Comparison of ENCODE assay signal across 8 cellular contexts in the genomic region with DNA sequence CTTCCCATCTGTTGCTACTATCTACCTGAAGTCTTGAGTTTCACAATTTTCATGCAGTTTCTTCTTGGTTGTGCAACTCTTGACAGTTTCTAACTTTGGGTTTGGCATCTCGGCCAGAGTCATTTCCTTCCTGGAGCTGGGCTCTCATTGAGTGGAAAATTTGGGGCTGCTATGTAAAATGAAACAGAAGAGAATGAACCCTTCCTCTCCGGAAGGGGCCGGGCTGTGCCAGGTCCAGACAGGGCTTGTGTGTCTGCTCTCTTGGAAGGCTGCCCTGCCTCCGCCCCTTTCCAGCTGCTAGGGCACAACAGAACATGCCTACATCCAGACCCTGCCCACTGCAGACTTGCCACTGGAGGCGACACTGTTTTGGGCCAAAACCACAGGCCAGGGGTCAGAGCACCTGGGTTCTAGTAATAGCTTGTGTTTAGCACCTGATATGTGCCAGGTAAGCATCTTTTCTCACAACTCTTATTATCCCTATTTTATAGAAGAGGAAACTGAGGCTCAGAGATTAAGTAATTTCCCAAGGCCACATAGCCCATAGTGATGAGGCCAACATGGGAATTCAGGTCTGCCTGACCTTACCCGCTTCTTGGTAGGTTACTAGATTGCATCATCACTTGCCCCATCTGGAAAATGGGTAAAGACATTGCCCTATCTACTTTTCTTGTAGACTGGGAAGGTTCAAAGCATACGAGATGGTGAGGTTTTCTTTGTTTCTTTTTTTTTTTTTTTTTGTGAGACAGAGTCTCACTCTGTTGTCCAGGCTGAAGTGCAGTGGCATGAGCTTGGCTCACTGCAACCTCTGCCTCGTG. TPM values are rescaled to one million over a fixed set of nuclear protein-coding genes. Genes with fewer than 3 reads are reported as not detected.
A peak's percentile ranks its signal among the peaks of the same experiment; 100 is the strongest.
DNase-seq lines count a peak whose midpoint lies in the region; ATAC-seq lines count a peak whose summit lies in the region.

No MANE protein-coding gene starts in this region.

- H3K4me1 ChIP-seq in CD4-positive, alpha-beta memory T cell (ENCODE audit: insufficient read depth, low read length), result peaks cover 86% of the 10 kb centered on the region

- ATAC-seq in left cardiac atrium, result peak; percentile 67 to 76
- no peak for ATAC-seq in HG03460 (IDR thresholded peaks at IDR 0.05; ENCODE audit: unreplicated experiment)

- H3K4me3 ChIP-seq in CD4-positive, alpha-beta memory T cell (ENCODE audit: low read length in 2 of 2), result peak overlapping the region in 1 of 2 donors; percentile 5
- no peak overlapping the region for H3K4me3 ChIP-seq in skin epidermis

- CTCF ChIA-PET in CD4-positive, alpha-beta memory T cell (lab: Charles Lee; ENCODE audit: partially characterized antibody), result interaction anchor here (0.8 to 5.1 kb wide), 5 partner anchors 24 to 131 kb away, joined by 3 to 48 read pairs (median 4); a partner anchor contains a TSS

- H3K9me3 Mint-ChIP-seq in CD4-positive, alpha-beta memory T cell, result no peaks in the 10 kb centered on the region
- H3K9me3 Mint-ChIP-seq in activated naive CD8-positive, alpha-beta T cell (ENCODE audit: low read depth), result no peaks in the 10 kb centered on the region

- POLR2A ChIA-PET in CD4-positive, alpha-beta memory T cell (lab: Charles Lee; ENCODE audit: partially characterized antibody), result interaction anchor here (1.3 to 9.0 kb wide), 3 partner anchors 9 to 47 kb away, joined by 3 to 80 read pairs (median 11); no protein-coding TSS in a partner anchor

- DNase-seq in CD4-positive, alpha-beta memory T cell, result peak in 3 of 5 donors; percentile 24 to 75 (median 26)
- peak; percentile 14 to 50 for DNase-seq in NCI-H446 (lab: John Stamatoyannopoulos, UW)
- peak; percentile 95 for DNase-seq in left cardiac atrium
- no peak for DNase-seq in D341Med (ENCODE audit: low spot score)
- DNase-seq in cerebellum (ENCODE audit: low spot score), result no peak

- peaks cover 4 to 9% of the 10 kb centered on the region in 2 donors for H3K36me3 Mint-ChIP-seq in CD4-positive, alpha-beta memory T cell
- peaks cover 2% of the 10 kb centered on the region for H3K36me3 Mint-ChIP-seq in activated naive CD8-positive, alpha-beta T cell

- peak overlapping the region; percentile 42 for H3K27ac ChIP-seq in CD4-positive, alpha-beta memory T cell (ENCODE audit: low read depth, low read length)
- peak overlapping the region in 20 of 21 experiments; percentile 0 to 86 (median 80) for H3K27ac ChIP-seq in skin epidermis

- no peaks in the 10 kb centered on the region for H3K27me3 ChIP-seq in CD4-positive, alpha-beta memory T cell (ENCODE audit: insufficient read depth, low read length)

- peak overlapping the region in 7 of 8 donors; percentile 49 to 81 (median 72) for H3K4me3 Mint-ChIP-seq in CD4-positive, alpha-beta memory T cell
- peak overlapping the region; percentile 46 for H3K4me3 Mint-ChIP-seq in activated naive CD8-positive, alpha-beta T cell

- intact Hi-C loops in CD4-positive, alpha-beta memory T cell (cut with micrococcal nuclease), result no loop called here
- intact Hi-C loops in left cardiac atrium (cut with DNase I), result no loop called here

- peak overlapping the region; percentile 86 to 96 (median 93) for H3K27ac Mint-ChIP-seq in CD4-positive, alpha-beta memory T cell
- H3K27ac Mint-ChIP-seq in activated naive CD8-positive, alpha-beta T cell, result peak overlapping the region; percentile 68

- H3K9me3 ChIP-seq in CD4-positive, alpha-beta memory T cell (ENCODE audit: control insufficient read depth in 1 of 2, low read length in 2 of 2), result no peaks in the 10 kb centered on the region

- H3K36me3 ChIP-seq in CD4-positive, alpha-beta memory T cell (ENCODE audit: insufficient read depth, low read length), result no peaks in the 10 kb centered on the region

- H3K27me3 Mint-ChIP-seq in CD4-positive, alpha-beta memory T cell, result no peaks in the 10 kb centered on the region
- no peaks in the 10 kb centered on the region for H3K27me3 Mint-ChIP-seq in activated naive CD8-positive, alpha-beta T cell

- H3K4me1 Mint-ChIP-seq in CD4-positive, alpha-beta memory T cell, result peaks cover 69 to 88% (median 81%) of the 10 kb centered on the region in 4 donors
- peaks cover 83% of the 10 kb centered on the region for H3K4me1 Mint-ChIP-seq in activated naive CD8-positive, alpha-beta T cell (ENCODE audit: low read depth)

RNA-seq across cellular contexts. Expression of a gene that starts 25.0 kb away (rescaled TPM):
- total RNA-seq in CD4-positive, alpha-beta memory T cell, result 1 to 10 TPM; 4.8 to 5.3 TPM
- 1 to 10 TPM; 4.4 to 5.8 TPM for polyA plus RNA-seq in CD4-positive, alpha-beta memory T cell
- total RNA-seq in left cardiac atrium, result 1 to 10 TPM; 1.7 to 1.8 TPM
- 1.5 TPM for total RNA-seq in cerebellum

RNA-seq across cellular contexts. Expression of a gene that starts 48.2 kb away (rescaled TPM):
- total RNA-seq in CD4-positive, alpha-beta memory T cell, result 10 to 100 TPM; 73.7 to 75.9 TPM
- 10 to 100 TPM in 1 of 2 donors, 1 to 10 TPM in 1; 2.0 to 29.9 TPM for polyA plus RNA-seq in CD4-positive, alpha-beta memory T cell
- total RNA-seq in left cardiac atrium, result 10 to 100 TPM; 15.3 to 16.3 TPM
- 80.1 TPM for total RNA-seq in cerebellum

RNA-seq across cellular contexts. Expression of a gene that starts 58.5 kb away (rescaled TPM):
- 10 to 100 TPM; 76.1 to 79.3 TPM for total RNA-seq in CD4-positive, alpha-beta memory T cell
- polyA plus RNA-seq in CD4-positive, alpha-beta memory T cell, result 10 to 100 TPM in 1 of 2 donors, 1 to 10 TPM in 1; 8.4 to 20.1 TPM
- 10 to 100 TPM; 17.9 to 27.0 TPM for total RNA-seq in left cardiac atrium
- 21.2 TPM for total RNA-seq in cerebellum

Comparison
In these comparisons a context has a peak if more than half of its experiments do, and no peak if none do; other contexts are left out.
1. DNase-seq: peak in CD4-positive, alpha-beta memory T cell (3 of 5), NCI-H446 (2 of 2) and left cardiac atrium (single experiment); none in D341Med (single experiment) and cerebellum (single experiment).